ENCODE assay signal across 8 cellular contexts in the genomic region with DNA sequence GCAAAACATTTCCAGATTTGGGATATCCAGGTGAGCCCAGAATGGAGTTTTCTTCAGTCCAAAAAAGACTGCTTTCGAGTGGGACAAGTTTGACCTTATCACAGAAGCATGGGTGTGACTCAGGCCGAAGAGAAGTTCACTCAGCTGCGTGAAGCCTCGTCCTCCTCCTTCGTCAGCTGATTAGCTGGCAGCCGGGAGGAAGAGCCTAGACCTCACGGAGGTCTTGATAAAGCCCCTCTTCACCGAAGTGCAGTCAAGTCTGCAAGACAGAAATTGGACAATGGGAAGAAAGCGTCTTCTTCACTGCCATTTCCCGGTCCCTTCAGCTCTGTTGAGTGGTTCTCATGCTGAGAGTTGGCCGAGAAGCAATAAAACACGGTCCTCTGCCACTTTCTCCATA.
"Had no signal": no experiment of that assay in that cellular context is flagged by ENCODE, and none has a peak within 500 bp of the region (broad histone marks: within the 10 kb centered on the region; RNA-seq: fewer than 3 reads in every experiment).

No MANE protein-coding gene starts in this region.

- H3K27ac ChIP-seq: GM23248 had no signal

- H2AFZ ChIP-seq: GM23248 had no signal

- H3K4me1 ChIP-seq: HAP-1 had no signal

- FAIRE-seq: HepG2 had no signal

- H3K9ac ChIP-seq: GM23248 had no signal

- H3K9me3 ChIP-seq: HAP-1 had no signal

- H3K4me3 ChIP-seq: GM23248, HAP-1 had no signal

- ATAC-seq: HCT116, HepG2 had no signal

- H3K36me3 ChIP-seq: HAP-1 had no signal

- DNase-seq: GM23248, GOT3, H7, HFFc6, KG1 had no signal
